1 cellular context compared by ENCODE assay signal in the genomic region with DNA sequence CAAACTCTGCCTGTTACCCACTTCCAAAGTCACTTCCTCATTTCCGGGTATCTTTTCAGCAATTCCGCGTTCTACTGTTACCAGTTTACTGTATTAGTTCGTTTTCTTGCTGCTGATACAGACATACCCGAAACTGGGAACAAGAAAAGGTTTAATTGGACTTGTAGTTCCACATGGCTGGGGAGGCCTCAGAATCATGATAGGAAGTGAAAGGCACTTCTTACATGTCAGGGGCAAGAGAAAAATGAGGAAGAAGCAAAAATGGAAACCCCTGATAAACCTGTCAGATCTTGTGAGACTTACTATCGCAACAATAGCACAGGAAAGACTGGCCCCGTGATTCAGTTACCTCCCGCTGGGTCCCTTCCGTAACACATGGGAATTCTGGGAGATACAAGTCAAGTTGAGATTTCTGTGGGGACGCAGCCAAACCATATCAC.
TF ChIP-seq lines count a peak whose summit lies in the region.

No MANE protein-coding gene starts in this region.

TF ChIP-seq in K562, 482 proteins besides CTCF, POLR2A, EP300 and RAD21 (continued from another document):
- TF ChIP-seq ARID2 (IDR thresholded peaks at IDR 0.05) (no peak), TOE1 (IDR thresholded peaks at IDR 0.05; ENCODE audit: borderline replicate concordance) (peak; percentile 46; the same call in 1 of the 2 replicates), TOE1 (CRISPR knock-in tag; IDR thresholded peaks at IDR 0.05; ENCODE audit: borderline replicate concordance, low read depth) (no peak), ZC3H11A (IDR thresholded peaks at IDR 0.05; ENCODE audit: low read depth, low read length) (no peak), CBFA2T3 (IDR thresholded peaks at IDR 0.05) (peak; percentile 91), TEAD1 (CRISPR knock-in tag; IDR thresholded peaks at IDR 0.05) (peak in 1 of 2 experiments; percentile 72; a peak in 1 of 4 replicates), E4F1 (CRISPR knock-in tag; IDR thresholded peaks at IDR 0.05; ENCODE audit: borderline replicate concordance) (no peak), IRF2 (CRISPR knock-in tag; IDR thresholded peaks at IDR 0.05) (no peak), VEZF1 (CRISPR knock-in tag; IDR thresholded peaks at IDR 0.05) (0 out of 2 replicates have a peak, but pooled peaks have one; percentile 4), TCF3 (CRISPR knock-in tag; IDR thresholded peaks at IDR 0.05) (peak; percentile 69), KDM1A (IDR thresholded peaks at IDR 0.05) (peak; percentile 97 to 98)
- TF ChIP-seq, protein P1, sequence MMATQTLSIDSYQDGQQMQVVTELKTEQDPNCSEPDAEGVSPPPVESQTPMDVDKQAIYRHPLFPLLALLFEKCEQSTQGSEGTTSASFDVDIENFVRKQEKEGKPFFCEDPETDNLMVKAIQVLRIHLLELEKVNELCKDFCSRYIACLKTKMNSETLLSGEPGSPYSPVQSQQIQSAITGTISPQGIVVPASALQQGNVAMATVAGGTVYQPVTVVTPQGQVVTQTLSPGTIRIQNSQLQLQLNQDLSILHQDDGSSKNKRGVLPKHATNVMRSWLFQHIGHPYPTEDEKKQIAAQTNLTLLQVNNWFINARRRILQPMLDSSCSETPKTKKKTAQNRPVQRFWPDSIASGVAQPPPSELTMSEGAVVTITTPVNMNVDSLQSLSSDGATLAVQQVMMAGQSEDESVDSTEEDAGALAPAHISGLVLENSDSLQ (IDR thresholded peaks at IDR 0.05), result peak; percentile 89
